ENCODE assay signal across 8 cellular contexts in genomic region chr22:36387914-36388864, GRCh38. TPM values are rescaled to one million over a fixed set of nuclear protein-coding genes. Genes with fewer than 3 reads are reported as not detected.
DNase-seq lines count a peak whose midpoint lies in the region; ATAC-seq and TF ChIP-seq lines count a peak whose summit lies in the region.

Gene MYH9 (minus strand): TSS chr22:36387967. CDS start chr22:36349236, 38,731 bp downstream.

- peak within 1 kb of the TSS; percentile 94 for H3K4me2 ChIP-seq in mammary epithelial cell (ENCODE audit: insufficient read depth, low read depth, low read length)

- TF ChIP-seq CTCF in WERI-Rb-1 (IDR thresholded peaks at IDR 0.05; ENCODE audit: low read depth, low read length) (no peak), mammary epithelial cell (conservative IDR thresholded peaks at IDR 0.05 in 1 of 2, IDR thresholded peaks at IDR 0.05 in 1 of 2; ENCODE audit: extremely low read depth in 1 of 2, insufficient read depth in 1 of 2, low read depth in 1 of 2, low read length in 2 of 2) (no peak)

- CTCF ChIA-PET in mammary epithelial cell (lab: Charles Lee; ENCODE audit: low non-redundant PET) = no interaction called here

- peaks cover 8% of the 10 kb centered on the region for H3K4me1 ChIP-seq in ACC112 (ENCODE audit: control insufficient read depth, insufficient read depth, low read length, unreplicated experiment)
- peaks cover 20% of the 10 kb centered on the region for H3K4me1 ChIP-seq in mammary epithelial cell (ENCODE audit: insufficient read depth, low read length)
- H3K4me1 ChIP-seq in skeletal muscle tissue (ENCODE audit: control insufficient read depth in 3 of 3, insufficient read depth in 3 of 3, low read length in 3 of 3) = peaks cover 23 to 32% (median 31%) of the 10 kb centered on the region in 3 donors

- H3K9me3 ChIP-seq in WERI-Rb-1 (ENCODE audit: severe bottlenecking) (no peaks in the 10 kb centered on the region), mammary epithelial cell (replicated peaks; ENCODE audit: insufficient read depth, low read length) (no peaks in the 10 kb centered on the region), iPS-18c (ENCODE audit: control insufficient read depth, insufficient read depth, low read length) (no peaks in the 10 kb centered on the region), skeletal muscle tissue (ENCODE audit: control insufficient read depth in 3 of 3, low read length in 3 of 3) (no peaks in the 10 kb centered on the region)

- dilution Hi-C loops in mammary epithelial cell (cut with HindIII; ENCODE audit: low sequenced_read_pairs) = no loop called here

- H3K4me3 ChIP-seq in ACC112 (ENCODE audit: low read depth, low read length) (peak within 1 kb of the TSS; percentile 94), WERI-Rb-1 (ENCODE audit: low read depth, low read length) (peak within 1 kb of the TSS; percentile 84), mammary epithelial cell (replicated peaks in 1 of 3; ENCODE audit: insufficient read depth in 1 of 3, low read depth in 2 of 3, low read length in 3 of 3) (peak within 1 kb of the TSS; percentile 56 to 90 (median 77)), iPS-18c (ENCODE audit: insufficient read depth, low read depth, low read length) (peak within 1 kb of the TSS; percentile 81), skeletal muscle tissue (ENCODE audit: low read length in 3 of 3) (peak within 1 kb of the TSS; percentile 78 to 84 (median 83))

- H3K27me3 ChIP-seq in ACC112 (ENCODE audit: insufficient read depth, low read length) (no peaks in the 10 kb centered on the region), WERI-Rb-1 (ENCODE audit: insufficient read depth, low read depth, severe bottlenecking) (no peaks in the 10 kb centered on the region), mammary epithelial cell (ENCODE audit: insufficient read depth, low read length) (no peaks in the 10 kb centered on the region), skeletal muscle tissue (ENCODE audit: control insufficient read depth in 3 of 3, insufficient read depth in 3 of 3, low read length in 3 of 3) (no peaks in the 10 kb centered on the region)

- H3K27ac ChIP-seq in ACC112 (ENCODE audit: low read depth, low read length) = peak within 1 kb of the TSS; percentile 80
- H3K27ac ChIP-seq in WERI-Rb-1 = peak within 1 kb of the TSS; percentile 93
- peak within 1 kb of the TSS; percentile 92 for H3K27ac ChIP-seq in mammary epithelial cell (ENCODE audit: insufficient read depth, low read depth, low read length)
- peak within 1 kb of the TSS; percentile 88 for H3K27ac ChIP-seq in skeletal muscle tissue (ENCODE audit: low read depth, low read length)

- DNase-seq in NCI-H2227 (lab: John Stamatoyannopoulos, UW; ENCODE audit: unreplicated experiment) (peak; percentile 98), WERI-Rb-1 (peak; percentile 99), mammary epithelial cell (peak; percentile 100)

- intact Hi-C loops in mammary epithelial cell (cut with micrococcal nuclease) = loop anchor here (1.0 kb wide), 4 partner anchors 8 to 77 kb away; no protein-coding TSS in a partner anchor

- peak within 1 kb of the TSS; percentile 93 for H3K9ac ChIP-seq in mammary epithelial cell (ENCODE audit: insufficient read depth, low read length)
- H3K9ac ChIP-seq in skeletal muscle tissue (ENCODE audit: low read depth in 1 of 3, low read length in 3 of 3) = peak within 1 kb of the TSS; percentile 82 to 88 (median 84)

- peaks cover 3% of the 10 kb centered on the region; the same call in 1 of the 2 replicates for H3K36me3 ChIP-seq in ACC112 (ENCODE audit: insufficient read depth, low read length)
- peaks cover 8% of the 10 kb centered on the region for H3K36me3 ChIP-seq in WERI-Rb-1
- no peaks in the 10 kb centered on the region for H3K36me3 ChIP-seq in mammary epithelial cell (ENCODE audit: insufficient read depth, low read length)
- H3K36me3 ChIP-seq in skeletal muscle tissue (ENCODE audit: control insufficient read depth in 3 of 3, insufficient read depth in 3 of 3, low read length in 3 of 3) = peaks cover 0 to 5% (median 0%) of the 10 kb centered on the region in 3 donors

- under 1% methylated on average over 22 of the region's 55 CpGs for WGBS in mammary epithelial cell (ENCODE audit: low coverage, missing lambda C conversion rate)

- ATAC-seq in GM18870 (IDR thresholded peaks at IDR 0.05; ENCODE audit: unreplicated experiment) = peak; percentile 54
- ATAC-seq in HG03135 (IDR thresholded peaks at IDR 0.05; ENCODE audit: unreplicated experiment) = peak; percentile 76

- H3K79me2 ChIP-seq in ACC112 (ENCODE audit: control insufficient read depth, insufficient read depth, low read length, unreplicated experiment) = peaks cover 42% of the 10 kb centered on the region
- H3K79me2 ChIP-seq in mammary epithelial cell (ENCODE audit: insufficient read depth, low read length) = peaks cover 45% of the 10 kb centered on the region

- H2AFZ ChIP-seq in ACC112 (ENCODE audit: low read length, unreplicated experiment) (peak within 1 kb of the TSS; percentile 84), mammary epithelial cell (ENCODE audit: low read depth, low read length) (peak within 1 kb of the TSS; percentile 76)

- peaks cover 9% of the 10 kb centered on the region for H4K20me1 ChIP-seq in mammary epithelial cell (ENCODE audit: insufficient read depth, low read length)

- in situ Hi-C loops in mammary epithelial cell (cut with MboI; ENCODE audit: low sequenced_read_pairs in 2 of 2) = loop anchor here in 1 of 2 donors (5.0 kb wide), 1 partner anchor 79 kb away; no protein-coding TSS in a partner anchor

- BruUV-seq in mammary epithelial cell (replicated peaks; lab: Mats Ljungman, UMichigan) = no TSS peak

RNA-seq across cellular contexts. Expression of gene MYH9, which starts in this region (rescaled TPM):
- 1,000 to 10,000 TPM; 1,183 to 1,246 TPM for total RNA-seq in mammary epithelial cell
- 295 TPM for polyA plus RNA-seq in mammary epithelial cell
- 996 TPM for polyA minus RNA-seq in mammary epithelial cell
- 111 TPM for total RNA-seq in skeletal muscle tissue

Comparison
In these comparisons a context has a peak if more than half of its experiments do, and no peak if none do; other contexts are left out.
1. Peak in every context shown above with its lines: DNase-seq, ATAC-seq, H3K4me3 ChIP-seq and H3K27ac ChIP-seq.
2. RNA of gene MYH9 (total RNA-seq): 1,183 to 1,246 TPM in mammary epithelial cell; 111 TPM in skeletal muscle tissue (single experiment); every median in the first group is over 10 times any median in the second.